Comparison of ENCODE assay signal across 8 cellular contexts in the genomic region with DNA sequence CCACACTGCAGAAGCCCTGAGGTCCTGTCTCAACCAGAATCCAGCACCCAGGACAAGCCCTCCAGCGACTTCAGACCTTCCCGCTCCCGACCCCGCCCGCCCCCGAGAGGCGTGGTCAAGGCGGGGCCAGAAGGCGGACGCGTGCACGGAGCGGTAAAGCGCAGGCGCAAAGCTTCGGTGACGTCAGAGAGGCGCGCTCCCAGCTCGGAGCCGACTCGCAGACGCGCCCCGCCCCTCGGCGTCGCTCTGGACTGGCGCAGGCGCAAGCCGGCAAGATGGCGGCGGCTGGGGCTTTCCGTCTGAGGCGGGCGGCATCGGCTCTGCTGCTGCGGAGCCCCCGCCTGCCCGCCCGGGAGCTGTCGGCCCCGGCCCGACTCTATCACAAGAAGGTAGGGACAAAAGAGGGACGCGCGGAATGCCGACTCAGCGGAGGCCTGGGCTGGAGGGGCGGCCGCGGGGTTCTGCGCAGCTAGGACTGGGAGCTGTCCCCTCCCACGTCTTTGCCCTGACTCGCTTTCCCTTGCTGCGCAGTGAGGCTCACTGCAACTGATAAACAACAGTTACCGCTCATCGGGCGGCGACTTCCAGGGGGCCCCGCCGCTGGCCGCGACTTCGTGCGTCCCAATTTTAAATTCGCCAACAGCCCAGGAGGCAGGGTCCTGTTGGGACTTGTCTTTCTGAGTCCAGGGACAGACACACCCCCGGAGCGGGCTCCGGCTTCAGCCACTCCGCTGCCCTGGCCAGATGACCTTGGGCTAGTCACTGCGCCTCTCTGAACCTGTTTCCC. TPM values are rescaled to one million over a fixed set of nuclear protein-coding genes. Genes with fewer than 3 reads are reported as not detected.
DNase-seq lines count a peak whose midpoint lies in the region; ATAC-seq and TF ChIP-seq lines count a peak whose summit lies in the region.

A gene (plus strand): TSS at position 249 of the 787 bp plus-strand sequence. CDS start 27 bp downstream, at position 276.

- ATAC-seq in natural killer cell treated with Interleukin-12 subunit alpha and Interleukin-12 subunit beta and Interleukin-15 and Interleukin-18, amount 100 ng/mL, for 72 hours = peak; percentile 86 to 91

- H3K36me3 Mint-ChIP-seq in natural killer cell treated with Interleukin-12 subunit alpha and Interleukin-12 subunit beta and Interleukin-15 and Interleukin-18, amount 100 ng/mL, for 72 hours = peaks cover 26% of the 10 kb centered on the region

- H3K9ac ChIP-seq in ES-I3 (ENCODE audit: low read depth, low read length) = peak within 1 kb of the TSS; percentile 94

- H3K9me3 ChIP-seq in ES-I3 (ENCODE audit: control insufficient read depth, insufficient read depth, low read length) (no peaks in the 10 kb centered on the region), HAP-1 (no peaks in the 10 kb centered on the region), MG63 (no peaks in the 10 kb centered on the region)

- H3K36me3 ChIP-seq in ES-I3 (ENCODE audit: insufficient read depth, low read length) (peaks cover 19% of the 10 kb centered on the region), HAP-1 (replicated peaks) (peaks cover 44% of the 10 kb centered on the region), MG63 (peaks cover 48% of the 10 kb centered on the region)

- peaks cover 31 to 40% of the 10 kb centered on the region in 2 donors for H3K4me1 Mint-ChIP-seq in natural killer cell treated with Interleukin-12 subunit alpha and Interleukin-12 subunit beta and Interleukin-15 and Interleukin-18, amount 100 ng/mL, for 72 hours (ENCODE audit: low read depth in 2 of 2)

- H3K4me3 ChIP-seq in HAP-1 = peak within 1 kb of the TSS; percentile 86
- H3K4me3 ChIP-seq in MG63 = peak within 1 kb of the TSS; percentile 93
- peak within 1 kb of the TSS; percentile 98 for H3K4me3 ChIP-seq in fibroblast of pulmonary artery (replicated peaks; ENCODE audit: low read depth, low read length)

- H3K27ac Mint-ChIP-seq in natural killer cell treated with Interleukin-12 subunit alpha and Interleukin-12 subunit beta and Interleukin-15 and Interleukin-18, amount 100 ng/mL, for 72 hours = peak within 1 kb of the TSS; percentile 99

- H3K27me3 Mint-ChIP-seq in natural killer cell treated with Interleukin-12 subunit alpha and Interleukin-12 subunit beta and Interleukin-15 and Interleukin-18, amount 100 ng/mL, for 72 hours = no peaks in the 10 kb centered on the region

- H3K27me3 ChIP-seq in HAP-1 (ENCODE audit: low read depth) (no peaks in the 10 kb centered on the region), MG63 (no peaks in the 10 kb centered on the region)

- in situ Hi-C loops in HAP-1 (cut with MboI; ENCODE audit: low sequenced_read_pairs) = loop anchor here (10.0 kb wide), 2 partner anchors 242 to 532 kb away; a partner anchor contains a TSS

- TF ChIP-seq CTCF in fibroblast of pulmonary artery (IDR thresholded peaks at IDR 0.05; ENCODE audit: low read length, missing control alignments) = no peak

- no peaks in the 10 kb centered on the region for H3K9me3 Mint-ChIP-seq in natural killer cell treated with Interleukin-12 subunit alpha and Interleukin-12 subunit beta and Interleukin-15 and Interleukin-18, amount 100 ng/mL, for 72 hours

- peak within 1 kb of the TSS; percentile 96 for H3K4me3 Mint-ChIP-seq in natural killer cell treated with Interleukin-12 subunit alpha and Interleukin-12 subunit beta and Interleukin-15 and Interleukin-18, amount 100 ng/mL, for 72 hours

- H3K4me1 ChIP-seq in ES-I3 (ENCODE audit: insufficient read depth, low read length) (0 out of 2 replicates have a peak, but pooled peaks cover 4% of the 10 kb centered on the region), HAP-1 (peaks cover 8% of the 10 kb centered on the region)

- peak; percentile 90 to 98 for DNase-seq in HAP-1 (ENCODE audit: low spot score in 2 of 2)
- DNase-seq in MG63 = peak; percentile 95
- peak; percentile 89 to 92 for DNase-seq in SHP77 (lab: John Stamatoyannopoulos, UW)
- DNase-seq in activated effector memory CD4-positive, alpha-beta T cell treated with Interleukin-2 at 50 U/mL for 16 hours = peak; percentile 98
- peak; percentile 98 for DNase-seq in fibroblast of pulmonary artery (ENCODE audit: low read depth)
- DNase-seq in natural killer cell treated with Interleukin-12 subunit alpha and Interleukin-12 subunit beta and Interleukin-15 and Interleukin-18, amount 100 ng/mL, for 72 hours (ENCODE audit: low spot score) = peak; percentile 99
- peak; percentile 96 for DNase-seq in stimulated activated naive CD4-positive, alpha-beta T cell treated with Interleukin-2 at 50 U/mL for 16 hours (lab: John Stamatoyannopoulos, UW)

RNA-seq across cellular contexts. Expression of the gene that starts here (rescaled TPM):
- total RNA-seq in MG63 (2014; rRNA removed; shearing (Covaris generic); ENCODE audit: low replicate concordance) = 130 and 156 TPM in 2 replicates
- 10 to 100 TPM; 66.1 to 85.3 TPM for total RNA-seq in natural killer cell treated with Interleukin-12 subunit alpha and Interleukin-12 subunit beta and Interleukin-15 and Interleukin-18, amount 100 ng/mL, for 72 hours

Comparison
In these comparisons a context has a peak if more than half of its experiments do, and no peak if none do; other contexts are left out.
1. Peak in every context shown above with its lines: DNase-seq, ATAC-seq and H3K4me3 ChIP-seq.